ENCODE assay signal across 1 cellular context in the genomic region with DNA sequence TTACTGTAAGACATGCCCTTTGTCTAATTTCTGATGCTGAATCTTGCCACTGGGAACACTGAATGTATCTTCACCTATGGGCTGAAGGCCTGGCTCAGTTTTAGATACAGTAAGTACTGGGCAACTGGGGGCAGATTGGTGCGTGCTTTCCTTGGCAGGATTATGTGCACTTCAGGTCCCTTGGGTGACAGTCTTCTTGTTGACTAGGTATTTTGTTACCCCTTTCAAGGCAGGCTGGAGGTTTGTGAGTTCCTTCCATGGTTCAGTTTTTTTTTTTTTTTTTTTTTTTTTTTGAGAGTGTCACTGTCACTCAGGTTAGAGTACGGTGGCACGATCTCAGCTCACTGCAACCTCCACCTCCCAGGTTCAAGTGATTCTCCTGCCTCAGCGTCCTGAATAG.
A peak's percentile ranks its signal among the peaks of the same experiment; 100 is the strongest.
TF ChIP-seq lines count a peak whose summit lies in the region.

No MANE protein-coding gene starts in this region.

TF ChIP-seq in GM12878, 131 proteins besides CTCF, POLR2A, EP300 and RAD21:
- TF ChIP-seq FOXM1 (IDR thresholded peaks at IDR 0.05; ENCODE audit: low read depth, low read length) (no peak), POLR2AphosphoS5 (IDR thresholded peaks at IDR 0.05; ENCODE audit: low read length) (peak; percentile 50; the same call in 1 of the 2 replicates)
